In genomic region chr1:201740086-201740541, GRCh38 we compare ENCODE assay signal across 7 cellular contexts.
A peak's percentile ranks its signal among the peaks of the same experiment; 100 is the strongest.
DNase-seq lines count a peak whose midpoint lies in the region; ATAC-seq lines count a peak whose summit lies in the region.

No MANE protein-coding gene starts in this region.

- no peak for DNase-seq in activated naive CD8-positive, alpha-beta T cell treated with anti-CD3 and anti-CD28 coated beads, Interleukin-2, amount 10 ng/mL, durations not matched to agents 7 days and 5 days
- no peak for DNase-seq in stimulated activated effector memory CD8-positive, alpha-beta T cell treated with anti-CD3 and anti-CD28 coated beads, Interleukin-12 subunit alpha, Interleukin-12 subunit beta, amount 100 ng/mL, for 72 hours (ENCODE audit: low spot score in 2 of 2)
- DNase-seq in amniotic stem cell (lab: John Stamatoyannopoulos, UW) (no peak), NCI-H187 treated with DMSO at 0.1 percent for 48 hours (lab: John Stamatoyannopoulos, UW) (no peak)

- H3K27me3 Mint-ChIP-seq in activated naive CD8-positive, alpha-beta T cell treated with anti-CD3 and anti-CD28 coated beads, Interleukin-2, amount 10 ng/mL, durations not matched to agents 7 days and 5 days: peaks cover 49% of the 10 kb centered on the region

- peak overlapping the region; percentile 77 for H3K4me3 ChIP-seq in HUES64 (ENCODE audit: low read length)
- H3K4me3 ChIP-seq in iPS-20b (ENCODE audit: low read length): peak overlapping the region; percentile 88

- H3K36me3 ChIP-seq in HUES64 (ENCODE audit: insufficient read depth, low read length): no peaks in the 10 kb centered on the region
- peaks cover 2% of the 10 kb centered on the region for H3K36me3 ChIP-seq in iPS-20b (ENCODE audit: insufficient read depth, low read depth, low read length)

- H3K36me3 Mint-ChIP-seq in activated naive CD8-positive, alpha-beta T cell treated with anti-CD3 and anti-CD28 coated beads, Interleukin-2, amount 10 ng/mL, durations not matched to agents 7 days and 5 days: no peaks in the 10 kb centered on the region
- no peaks in the 10 kb centered on the region for H3K36me3 Mint-ChIP-seq in stimulated activated effector memory CD8-positive, alpha-beta T cell treated with anti-CD3 and anti-CD28 coated beads, Interleukin-12 subunit alpha, Interleukin-12 subunit beta, amount 100 ng/mL, for 72 hours

- H3K27me3 ChIP-seq in HUES64 (ENCODE audit: insufficient read depth, low read length): no peaks in the 10 kb centered on the region; the same call in 1 of the 2 replicates
- no peaks in the 10 kb centered on the region for H3K27me3 ChIP-seq in iPS-20b (ENCODE audit: insufficient read depth, low read length)

- peak overlapping the region; percentile 85 for H3K4me3 Mint-ChIP-seq in activated naive CD8-positive, alpha-beta T cell treated with anti-CD3 and anti-CD28 coated beads, Interleukin-2, amount 10 ng/mL, durations not matched to agents 7 days and 5 days
- peak overlapping the region; percentile 77 for H3K4me3 Mint-ChIP-seq in stimulated activated effector memory CD8-positive, alpha-beta T cell treated with anti-CD3 and anti-CD28 coated beads, Interleukin-12 subunit alpha, Interleukin-12 subunit beta, amount 100 ng/mL, for 72 hours

- no peak overlapping the region for H3K27ac Mint-ChIP-seq in activated naive CD8-positive, alpha-beta T cell treated with anti-CD3 and anti-CD28 coated beads, Interleukin-2, amount 10 ng/mL, durations not matched to agents 7 days and 5 days
- H3K27ac Mint-ChIP-seq in stimulated activated effector memory CD8-positive, alpha-beta T cell treated with anti-CD3 and anti-CD28 coated beads, Interleukin-12 subunit alpha, Interleukin-12 subunit beta, amount 100 ng/mL, for 72 hours: peak overlapping the region; percentile 69

- no peak for ATAC-seq in activated naive CD8-positive, alpha-beta T cell treated with anti-CD3 and anti-CD28 coated beads, Interleukin-2, amount 10 ng/mL, durations not matched to agents 7 days and 5 days (ENCODE audit: low read depth)
- no peak for ATAC-seq in stimulated activated effector memory CD8-positive, alpha-beta T cell treated with anti-CD3 and anti-CD28 coated beads, Interleukin-12 subunit alpha, Interleukin-12 subunit beta, amount 100 ng/mL, for 72 hours
- ATAC-seq in GM21529 (IDR thresholded peaks at IDR 0.05; ENCODE audit: unreplicated experiment): no peak

- H3K4me1 ChIP-seq in HUES64 (ENCODE audit: insufficient read depth, low read length): peaks cover 55% of the 10 kb centered on the region
- H3K4me1 ChIP-seq in iPS-20b (ENCODE audit: insufficient read depth, low read length): peaks cover 57% of the 10 kb centered on the region

- H3K9ac ChIP-seq in HUES64 (ENCODE audit: low read depth, low read length): peak overlapping the region; percentile 76
- H3K9ac ChIP-seq in iPS-20b (ENCODE audit: low read depth, low read length): peak overlapping the region; percentile 85

- POLR2A ChIA-PET in activated naive CD8-positive, alpha-beta T cell treated with anti-CD3 and anti-CD28 coated beads, Interleukin-2, amount 10 ng/mL, durations not matched to agents 7 days and 5 days (lab: Charles Lee): interaction anchor here (0.6 kb wide), 2 partner anchors 90 to 214 kb away, joined by 3 to 4 read pairs; no protein-coding TSS in a partner anchor

- H3K27ac ChIP-seq in HUES64 (ENCODE audit: low read depth, low read length) (peak overlapping the region; percentile 42), iPS-20b (ENCODE audit: low read length) (peak overlapping the region; percentile 32)

- H3K9me3 Mint-ChIP-seq in activated naive CD8-positive, alpha-beta T cell treated with anti-CD3 and anti-CD28 coated beads, Interleukin-2, amount 10 ng/mL, durations not matched to agents 7 days and 5 days: no peaks in the 10 kb centered on the region
- no peaks in the 10 kb centered on the region for H3K9me3 Mint-ChIP-seq in stimulated activated effector memory CD8-positive, alpha-beta T cell treated with anti-CD3 and anti-CD28 coated beads, Interleukin-12 subunit alpha, Interleukin-12 subunit beta, amount 100 ng/mL, for 72 hours

- H3K9me3 ChIP-seq in HUES64 (ENCODE audit: insufficient read depth, low read depth, low read length) (no peaks in the 10 kb centered on the region), iPS-20b (ENCODE audit: insufficient read depth, low read depth, low read length) (no peaks in the 10 kb centered on the region)

- peaks cover 14% of the 10 kb centered on the region for H3K4me1 Mint-ChIP-seq in activated naive CD8-positive, alpha-beta T cell treated with anti-CD3 and anti-CD28 coated beads, Interleukin-2, amount 10 ng/mL, durations not matched to agents 7 days and 5 days
- peaks cover 26% of the 10 kb centered on the region for H3K4me1 Mint-ChIP-seq in stimulated activated effector memory CD8-positive, alpha-beta T cell treated with anti-CD3 and anti-CD28 coated beads, Interleukin-12 subunit alpha, Interleukin-12 subunit beta, amount 100 ng/mL, for 72 hours

- under 1% methylated on average over 29 of the region's 29 CpGs for WGBS in HUES64
